Comparison of ENCODE assay signal across 8 cellular contexts in genomic region chr17:75031972-75032895, GRCh38.
DNase-seq lines count a peak whose midpoint lies in the region; ATAC-seq and TF ChIP-seq lines count a peak whose summit lies in the region.

No MANE protein-coding gene starts in this region.

- H3K36me3 ChIP-seq in mucosa of rectum (ENCODE audit: control insufficient read depth in 2 of 2, insufficient read depth in 2 of 2, low read length in 2 of 2) = no peaks in the 10 kb centered on the region

- H3K27me3 ChIP-seq in mucosa of rectum (ENCODE audit: control insufficient read depth in 2 of 2, insufficient read depth in 2 of 2, low read length in 2 of 2) = no peaks in the 10 kb centered on the region

- no peak for ATAC-seq in HG02973 (IDR thresholded peaks at IDR 0.05; ENCODE audit: unreplicated experiment)

- no peak for TF ChIP-seq POLR2A in erythroblast (IDR thresholded peaks at IDR 0.05; ENCODE audit: low read length)

- peaks cover 5% of the 10 kb centered on the region for H3K9me3 Mint-ChIP-seq in stimulated activated naive CD8-positive, alpha-beta T cell treated with anti-CD3 and anti-CD28 coated beads, Interleukin-15, Interleukin-2, amounts not matched to agents 100 ng/mL and 50 ng/mL, for 24 hours

- peaks cover 5% of the 10 kb centered on the region for H3K36me3 Mint-ChIP-seq in stimulated activated naive CD8-positive, alpha-beta T cell treated with anti-CD3 and anti-CD28 coated beads, Interleukin-15, Interleukin-2, amounts not matched to agents 100 ng/mL and 50 ng/mL, for 24 hours (ENCODE audit: low read depth)

- peaks cover 54% of the 10 kb centered on the region for H3K4me1 Mint-ChIP-seq in stimulated activated naive CD8-positive, alpha-beta T cell treated with anti-CD3 and anti-CD28 coated beads, Interleukin-15, Interleukin-2, amounts not matched to agents 100 ng/mL and 50 ng/mL, for 24 hours (ENCODE audit: low read depth)

- no peaks in the 10 kb centered on the region for H3K9me3 ChIP-seq in mucosa of rectum (ENCODE audit: control insufficient read depth in 2 of 2, low read length in 2 of 2)

- peak overlapping the region; percentile 96 for H3K4me3 Mint-ChIP-seq in stimulated activated naive CD8-positive, alpha-beta T cell treated with anti-CD3 and anti-CD28 coated beads, Interleukin-15, Interleukin-2, amounts not matched to agents 100 ng/mL and 50 ng/mL, for 24 hours

- H3K27me3 Mint-ChIP-seq in stimulated activated naive CD8-positive, alpha-beta T cell treated with anti-CD3 and anti-CD28 coated beads, Interleukin-15, Interleukin-2, amounts not matched to agents 100 ng/mL and 50 ng/mL, for 24 hours = peaks cover 5% of the 10 kb centered on the region

- H3K9ac ChIP-seq in mucosa of rectum (ENCODE audit: low read depth in 1 of 2, low read length in 2 of 2) = peak overlapping the region; percentile 9 to 14

- peak overlapping the region; percentile 67 for H3K4me3 ChIP-seq in AG09309 (ENCODE audit: control insufficient read depth, low read depth, low read length)
- peak overlapping the region; percentile 92 for H3K4me3 ChIP-seq in HFF-Myc (replicated peaks; ENCODE audit: low read depth, low read length)
- H3K4me3 ChIP-seq in mucosa of rectum (ENCODE audit: low read length in 2 of 2) = peak overlapping the region; percentile 38 to 49

- H3K4me1 ChIP-seq in mucosa of rectum (ENCODE audit: control insufficient read depth in 2 of 2, insufficient read depth in 2 of 2, low read length in 2 of 2) = peaks cover 28 to 34% of the 10 kb centered on the region in 2 donors

- DNase-seq in AG09309 (ENCODE audit: low read depth) (no peak), HFF-Myc (ENCODE audit: extremely low read depth, low read depth) (no peak), NCI-H82 (lab: John Stamatoyannopoulos, UW) (peak; percentile 95), activated T-cell treated with anti-CD3 and anti-CD28 coated beads for 4 hours (peak; percentile 49), erythroblast (lab: John Stamatoyannopoulos, UW) (peak; percentile 71 to 79)

- H3K27ac ChIP-seq in mucosa of rectum (ENCODE audit: low read depth in 2 of 2, low read length in 2 of 2) = peak overlapping the region; percentile 7 to 58

- H3K27ac Mint-ChIP-seq in stimulated activated naive CD8-positive, alpha-beta T cell treated with anti-CD3 and anti-CD28 coated beads, Interleukin-15, Interleukin-2, amounts not matched to agents 100 ng/mL and 50 ng/mL, for 24 hours = peak overlapping the region; percentile 1

- TF ChIP-seq CTCF in AG09309 (IDR thresholded peaks at IDR 0.05; ENCODE audit: control insufficient read depth, insufficient read depth, low read depth, low read length, missing control alignments) (no peak), HFF-Myc (IDR thresholded peaks at IDR 0.05; ENCODE audit: low read depth, low read length, missing control alignments) (no peak)

Comparison
In these comparisons a context has a peak if more than half of its experiments do, and no peak if none do; other contexts are left out.
1. DNase-seq: peak in NCI-H82 (single experiment), activated T-cell treated with anti-CD3 and anti-CD28 coated beads for 4 hours (single experiment) and erythroblast (2 of 2); none in AG09309 (single experiment) and HFF-Myc (single experiment).
2. Peak in every context shown above with its lines, with median percentiles within 50 percentile points of each other: H3K4me3 ChIP-seq.